18 cellular contexts compared by ENCODE assay signal in the genomic region with DNA sequence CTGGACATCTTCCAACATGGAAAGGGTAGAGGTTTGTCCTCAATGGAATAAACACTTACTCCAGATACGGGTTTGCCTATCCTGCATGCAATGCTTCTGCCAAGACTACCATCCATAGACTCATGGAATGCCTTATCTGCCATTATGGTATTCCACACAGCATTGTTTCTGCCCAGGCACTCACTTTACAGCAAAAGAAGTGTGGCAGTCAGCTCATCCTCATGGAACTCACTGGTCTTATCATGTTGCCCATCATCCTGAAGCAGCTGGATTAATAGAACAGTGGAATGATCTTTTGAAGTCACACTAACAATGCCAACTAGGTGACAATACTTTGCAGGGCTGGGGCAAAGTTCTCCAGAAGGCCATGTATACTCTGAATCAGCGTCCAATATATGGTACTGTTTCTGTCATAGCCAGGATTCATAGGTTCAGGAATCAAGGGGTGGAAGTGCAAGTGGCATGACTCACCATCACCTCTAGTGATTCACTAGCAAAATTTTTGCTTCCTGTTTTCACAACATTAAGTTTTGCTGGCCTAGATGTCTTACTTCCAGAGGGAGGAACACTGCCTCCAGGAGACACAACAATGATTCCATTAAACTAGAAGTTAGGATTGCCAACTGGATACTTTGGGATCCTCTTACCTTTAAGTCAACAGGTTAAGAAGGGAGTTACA.
A peak's percentile ranks its signal among the peaks of the same experiment; 100 is the strongest.
DNase-seq lines count a peak whose midpoint lies in the region; ATAC-seq and TF ChIP-seq lines count a peak whose summit lies in the region.
"Had no signal": no experiment of that assay in that cellular context is flagged by ENCODE, and none has a peak within 500 bp of the region (broad histone marks: within the 10 kb centered on the region; RNA-seq: fewer than 3 reads in every experiment).

No MANE protein-coding gene starts in this region.

- CTCF ChIA-PET in MCF 10A (lab: Yijun Ruan, JAX) = interaction anchor here (0.8 kb wide), 1 partner anchor 33 kb away, joined by 3 read pairs; no protein-coding TSS in a partner anchor

- no peaks in the 10 kb centered on the region for H3K36me3 ChIP-seq in breast epithelium

- H3K4me3 ChIP-seq in breast epithelium (no peak overlapping the region), fibroblast of villous mesenchyme (ENCODE audit: low read depth, low read length) (no peak overlapping the region)
- H3K4me3 ChIP-seq: skin epidermis had no signal

- H3K9me3 Mint-ChIP-seq in MCF 10A (ENCODE audit: unreplicated experiment) = no peaks in the 10 kb centered on the region
- H3K9me3 Mint-ChIP-seq: activated naive CD4-positive, alpha-beta T cell treated with anti-CD3 and anti-CD28 coated beads for 36 hours had no signal

- peak overlapping the region; percentile 84 for H3K27ac Mint-ChIP-seq in MCF 10A (ENCODE audit: low read depth, unreplicated experiment)
- H3K27ac Mint-ChIP-seq: activated naive CD4-positive, alpha-beta T cell treated with anti-CD3 and anti-CD28 coated beads for 36 hours; memory B cell; stimulated activated naive CD8-positive, alpha-beta T cell treated with anti-CD3 and anti-CD28 coated beads, Interleukin-15, amount 100 ng/mL, for 72 hours had no signal

- intact Hi-C loops in MCF 10A (cut with micrococcal nuclease) (no loop called here), breast epithelium (cut with DNase I; ENCODE audit: low total_unique reads) (no loop called here)

- TF ChIP-seq POLR2A in breast epithelium (IDR thresholded peaks at IDR 0.05) = no peak

- H3K27me3 Mint-ChIP-seq in MCF 10A (ENCODE audit: insufficient read depth, unreplicated experiment) = no peaks in the 10 kb centered on the region
- H3K27me3 Mint-ChIP-seq: memory B cell; stimulated activated naive CD8-positive, alpha-beta T cell treated with anti-CD3 and anti-CD28 coated beads, Interleukin-15, amount 100 ng/mL, for 72 hours had no signal

- POLR2A ChIA-PET in MCF 10A (lab: Yijun Ruan, JAX) = no interaction called here

- no peak for ATAC-seq in GM19395 (IDR thresholded peaks at IDR 0.05; ENCODE audit: unreplicated experiment)
- no peak for ATAC-seq in HG03378 (IDR thresholded peaks at IDR 0.05; ENCODE audit: unreplicated experiment)
- ATAC-seq: stimulated activated naive CD8-positive, alpha-beta T cell treated with anti-CD3 and anti-CD28 coated beads, Interleukin-15, amount 100 ng/mL, for 72 hours had no signal

- no peaks in the 10 kb centered on the region for H3K27me3 ChIP-seq in breast epithelium

- H3K36me3 Mint-ChIP-seq in MCF 10A (ENCODE audit: insufficient read depth, unreplicated experiment) = no peaks in the 10 kb centered on the region
- H3K36me3 Mint-ChIP-seq: memory B cell had no signal

- peaks cover 14% of the 10 kb centered on the region for H3K4me1 Mint-ChIP-seq in MCF 10A (ENCODE audit: insufficient read depth, unreplicated experiment)
- H3K4me1 Mint-ChIP-seq: memory B cell; stimulated activated naive CD8-positive, alpha-beta T cell treated with anti-CD3 and anti-CD28 coated beads, Interleukin-15, amount 100 ng/mL, for 72 hours had no signal

- H3K4me3 Mint-ChIP-seq in MCF 10A (ENCODE audit: unreplicated experiment) = no peak overlapping the region
- H3K4me3 Mint-ChIP-seq: activated naive CD4-positive, alpha-beta T cell treated with anti-CD3 and anti-CD28 coated beads for 36 hours; memory B cell; stimulated activated naive CD8-positive, alpha-beta T cell treated with anti-CD3 and anti-CD28 coated beads, Interleukin-15, amount 100 ng/mL, for 72 hours had no signal

- BruUV-seq in MCF 10A (replicated peaks; lab: Mats Ljungman, UMichigan) = no TSS peak

- no peaks in the 10 kb centered on the region for H3K9me3 ChIP-seq in breast epithelium

- TF ChIP-seq CTCF in MCF 10A (IDR thresholded peaks at IDR 0.05; ENCODE audit: unreplicated experiment) (no peak), breast epithelium (IDR thresholded peaks at IDR 0.05) (no peak), fibroblast of villous mesenchyme (IDR thresholded peaks at IDR 0.05; ENCODE audit: insufficient read depth, low read depth, low read length) (no peak)

- peak; percentile 79 for DNase-seq in MCF 10A (ENCODE audit: unreplicated experiment)
- no peak for DNase-seq in breast epithelium (ENCODE audit: low spot score in 2 of 2)
- peak; percentile 48 for DNase-seq in SW480 (ENCODE audit: low spot score)
- DNase-seq in fibroblast of villous mesenchyme (ENCODE audit: low read depth) = peak; percentile 18
- no peak for DNase-seq in hypothalamus (lab: John Stamatoyannopoulos, UW)
- no peak for DNase-seq in Ammon's horn (ENCODE audit: low spot score)
- DNase-seq: 8988T; activated CD4-positive, CD25-positive, alpha-beta regulatory T cell treated with anti-CD3 and anti-CD28 coated beads, Interleukin-2, amount 50 U/mL, for 72 hours; activated CD8-positive, alpha-beta memory T cell treated with anti-CD3 and anti-CD28 coated beads, Interleukin-2, amount 50 U/mL, for 4 hours; activated naive CD4-positive, alpha-beta T cell treated with anti-CD3 and anti-CD28 coated beads for 36 hours; erythroblast; NCI-H1092 treated with DMSO at 0.1 percent for 48 hours; NCI-H446; stimulated activated naive CD8-positive, alpha-beta T cell treated with anti-CD3 and anti-CD28 coated beads, Interleukin-15, amount 100 ng/mL, for 72 hours had no signal

- H3K4me1 ChIP-seq in breast epithelium = no peaks in the 10 kb centered on the region

- no peak overlapping the region for H3K27ac ChIP-seq in breast epithelium
- H3K27ac ChIP-seq: skin epidermis had no signal

Comparison
In these comparisons a context has a peak if more than half of its experiments do, and no peak if none do; other contexts are left out.
1. DNase-seq: peak in MCF 10A (single experiment), SW480 (single experiment) and fibroblast of villous mesenchyme (single experiment); none in breast epithelium (0 of 2), hypothalamus (0 of 51) and Ammon's horn (single experiment).